In the genomic region with DNA sequence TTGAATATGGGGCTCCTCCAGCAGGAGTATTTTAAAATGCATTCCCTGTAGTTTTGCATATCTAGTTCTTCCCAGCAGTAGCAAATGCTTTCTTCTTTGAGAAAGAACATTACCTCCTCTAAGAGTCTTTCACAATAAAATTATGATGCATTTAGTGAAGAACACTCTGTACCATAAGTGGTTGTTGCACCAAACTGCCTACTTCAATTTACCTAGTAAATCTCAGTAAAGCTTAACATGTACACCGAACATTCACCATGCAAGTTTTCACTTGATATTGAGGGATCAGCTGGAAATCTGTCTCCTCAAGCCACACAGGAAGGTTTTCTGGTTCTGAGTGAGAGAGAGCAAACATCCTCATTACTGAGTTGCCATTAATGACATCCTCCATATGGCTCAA, we compare ENCODE assay signal across 20 cellular contexts. TPM values are rescaled to one million over a fixed set of nuclear protein-coding genes. Genes with fewer than 3 reads are reported as not detected.
"Had no signal": no experiment of that assay in that cellular context is flagged by ENCODE, and none has a peak within 500 bp of the region (broad histone marks: within the 10 kb centered on the region; RNA-seq: fewer than 3 reads in every experiment).

No MANE protein-coding gene starts in this region.

- DNase-seq: activated CD4-positive, alpha-beta T cell treated with anti-CD3 and anti-CD28 coated beads, Interleukin-2, amount 10 ng/mL, durations not matched to agents 7 days and 5 days; activated naive CD4-positive, alpha-beta T cell; activated naive CD8-positive, alpha-beta T cell treated with anti-CD3 and anti-CD28 coated beads, Interleukin-2, amount 10 ng/mL, durations not matched to agents 7 days and 5 days; activated T-cell treated with anti-CD3 and anti-CD28 coated beads for 4 hours; aorta; cerebellar nuclear complex; effector CD8-positive, alpha-beta T cell; foreskin melanocyte; head of caudate nucleus; left colon; lower lobe of right lung; midbrain; stimulated activated CD4-positive, alpha-beta T cell treated with anti-CD3 and anti-CD28 coated beads, Interleukin-2, amount 100 ng/mL, for 24 hours; stomach had no signal

- H3K4me1 ChIP-seq: lower lobe of right lung, neural progenitor cell had no signal

- H3K27ac Mint-ChIP-seq: activated CD4-positive, alpha-beta T cell treated with anti-CD3 and anti-CD28 coated beads, Interleukin-2, amount 10 ng/mL, durations not matched to agents 7 days and 5 days; activated naive CD8-positive, alpha-beta T cell treated with anti-CD3 and anti-CD28 coated beads, Interleukin-2, amount 10 ng/mL, durations not matched to agents 7 days and 5 days; neural progenitor cell; T-helper 2 cell treated with Interferon-gamma antibody and Interleukin-4, amounts not matched to agents 5 μg/mL and 100 μg/mL, for 36 hours had no signal

- H3K4me1 Mint-ChIP-seq: activated CD4-positive, alpha-beta T cell treated with anti-CD3 and anti-CD28 coated beads, Interleukin-2, amount 10 ng/mL, durations not matched to agents 7 days and 5 days; activated naive CD8-positive, alpha-beta T cell treated with anti-CD3 and anti-CD28 coated beads, Interleukin-2, amount 10 ng/mL, durations not matched to agents 7 days and 5 days; neural progenitor cell had no signal

- ATAC-seq: lower lobe of right lung had no signal

- H3K36me3 ChIP-seq: lower lobe of right lung, neural progenitor cell, stomach, thoracic aorta had no signal

- H3K9ac ChIP-seq: neural progenitor cell had no signal

- H3K4me3 Mint-ChIP-seq: activated CD4-positive, alpha-beta T cell treated with anti-CD3 and anti-CD28 coated beads, Interleukin-2, amount 10 ng/mL, durations not matched to agents 7 days and 5 days; activated naive CD8-positive, alpha-beta T cell treated with anti-CD3 and anti-CD28 coated beads, Interleukin-2, amount 10 ng/mL, durations not matched to agents 7 days and 5 days; neural progenitor cell; T-helper 2 cell treated with Interferon-gamma antibody and Interleukin-4, amounts not matched to agents 5 μg/mL and 100 μg/mL, for 36 hours had no signal

- H3K36me3 Mint-ChIP-seq: activated naive CD8-positive, alpha-beta T cell treated with anti-CD3 and anti-CD28 coated beads, Interleukin-2, amount 10 ng/mL, durations not matched to agents 7 days and 5 days had no signal

- H3K27ac ChIP-seq: lower lobe of right lung, neural progenitor cell, stomach, thoracic aorta had no signal

- H3K9me3 ChIP-seq: lower lobe of right lung, stomach, thoracic aorta had no signal

- H3K4me3 ChIP-seq: lower lobe of right lung, neural progenitor cell, stomach, thoracic aorta had no signal

- H3K27me3 ChIP-seq: neural progenitor cell, stomach had no signal

- H3K9me3 Mint-ChIP-seq: activated CD4-positive, alpha-beta T cell treated with anti-CD3 and anti-CD28 coated beads, Interleukin-2, amount 10 ng/mL, durations not matched to agents 7 days and 5 days; activated naive CD8-positive, alpha-beta T cell treated with anti-CD3 and anti-CD28 coated beads, Interleukin-2, amount 10 ng/mL, durations not matched to agents 7 days and 5 days; T-helper 2 cell treated with Interferon-gamma antibody and Interleukin-4, amounts not matched to agents 5 μg/mL and 100 μg/mL, for 36 hours had no signal

- H3K4me2 ChIP-seq: neural progenitor cell had no signal

RNA-seq across cellular contexts. Expression of a gene that starts 20.5 kb away (rescaled TPM):
- total RNA-seq: myocyte, osteocyte had no signal
- polyA plus RNA-seq: fibroblast of lung had no signal
